1 cellular context compared by ENCODE assay signal in the genomic region with DNA sequence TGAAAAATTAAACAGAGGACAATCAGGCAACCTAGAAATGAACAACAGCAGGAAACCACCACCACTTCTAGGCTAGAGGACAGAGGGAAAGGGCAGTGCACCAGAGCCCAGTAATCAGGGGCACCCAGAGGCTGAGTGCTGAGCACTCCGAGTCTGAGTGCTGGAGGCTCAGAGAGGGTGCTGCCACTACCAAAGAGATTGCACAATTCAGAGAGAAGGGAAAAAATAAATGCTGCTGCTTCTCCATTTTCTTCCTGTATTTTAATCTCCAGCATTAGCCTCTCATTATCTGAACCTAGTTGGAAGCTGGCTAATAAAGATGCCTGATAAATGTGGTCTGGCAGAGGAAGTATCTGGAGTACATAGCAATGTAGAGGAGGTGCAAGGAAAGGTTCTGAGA.
A peak's percentile ranks its signal among the peaks of the same experiment; 100 is the strongest.
TF ChIP-seq lines count a peak whose summit lies in the region.

No MANE protein-coding gene starts in this region.

TF ChIP-seq in K562, 482 proteins besides CTCF, POLR2A, EP300 and RAD21:
- TF ChIP-seq CEBPB (tag; IDR thresholded peaks at IDR 0.05) (peak; percentile 81), CEBPG (CRISPR knock-in tag; IDR thresholded peaks at IDR 0.05) (no peak), CEBPG (tag; conservative IDR thresholded peaks at IDR 0.05 in 1 of 2, IDR thresholded peaks at IDR 0.05 in 1 of 2) (peak in 1 of 2 experiments; percentile 76; a peak in 2 of 4 replicates), RFX1 (IDR thresholded peaks at IDR 0.05) (no peak), UBTF (IDR thresholded peaks at IDR 0.05; ENCODE audit: borderline replicate concordance in 1 of 2, low read depth in 2 of 2, low read length in 2 of 2) (no peak)
